In the genomic region with DNA sequence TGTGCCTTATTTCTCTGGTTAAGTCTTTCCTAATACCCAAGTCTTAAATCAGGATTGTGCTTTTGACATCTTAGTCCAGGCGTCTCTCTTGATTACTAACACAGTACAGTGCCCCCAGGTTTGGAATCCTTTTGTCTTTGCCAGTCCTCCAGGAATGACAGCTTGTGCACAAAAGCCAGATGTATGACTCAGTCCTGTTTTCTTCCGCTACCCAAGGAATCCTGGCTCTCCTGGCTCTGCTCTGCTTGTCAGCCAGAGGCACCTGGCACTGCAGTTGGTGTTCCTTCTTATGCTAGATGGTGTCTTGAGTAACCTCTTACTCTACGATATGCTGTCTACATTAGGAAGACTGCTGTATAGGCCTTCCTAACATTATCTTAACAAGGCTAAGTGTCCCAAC, we compare ENCODE assay signal across 16 cellular contexts.
DNase-seq lines count a peak whose midpoint lies in the region; ATAC-seq, FAIRE-seq and TF ChIP-seq lines count a peak whose summit lies in the region.
"Had no signal": no experiment of that assay in that cellular context is flagged by ENCODE, and none has a peak within 500 bp of the region (broad histone marks: within the 10 kb centered on the region; RNA-seq: fewer than 3 reads in every experiment).

No MANE protein-coding gene starts in this region.

- TF ChIP-seq POLR2A in breast epithelium (IDR thresholded peaks at IDR 0.05) = no peak
- TF ChIP-seq POLR2A in gastroesophageal sphincter (IDR thresholded peaks at IDR 0.05) = no peak

- peak overlapping the region; percentile 71 for H3K27ac Mint-ChIP-seq in MCF 10A (ENCODE audit: low read depth, unreplicated experiment)
- H3K27ac Mint-ChIP-seq in activated naive CD8-positive, alpha-beta T cell treated with anti-CD3 and anti-CD28 coated beads, Interleukin-2, amount 50 U/mL, for 24 hours = no peak overlapping the region

- TF ChIP-seq CTCF in MCF 10A (IDR thresholded peaks at IDR 0.05; ENCODE audit: unreplicated experiment) = no peak
- TF ChIP-seq CTCF in breast epithelium (IDR thresholded peaks at IDR 0.05) = no peak
- TF ChIP-seq CTCF in fibroblast of villous mesenchyme (IDR thresholded peaks at IDR 0.05; ENCODE audit: insufficient read depth, low read depth, low read length) = no peak
- no peak for TF ChIP-seq CTCF in gastroesophageal sphincter (IDR thresholded peaks at IDR 0.05)

- no peak overlapping the region for H3K4me3 Mint-ChIP-seq in MCF 10A (ENCODE audit: unreplicated experiment)
- H3K4me3 Mint-ChIP-seq in activated naive CD8-positive, alpha-beta T cell treated with anti-CD3 and anti-CD28 coated beads, Interleukin-2, amount 50 U/mL, for 24 hours = no peak overlapping the region

- no TSS peak for BruUV-seq in MCF 10A (replicated peaks; lab: Mats Ljungman, UMichigan)

- H3K27me3 ChIP-seq in breast epithelium (no peaks in the 10 kb centered on the region), gastroesophageal sphincter (no peaks in the 10 kb centered on the region)
- H3K27me3 ChIP-seq: body of pancreas, neutrophil had no signal

- intact Hi-C loops in MCF 10A (cut with micrococcal nuclease) (no loop called here), breast epithelium (cut with DNase I; ENCODE audit: low total_unique reads) (no loop called here)

- H3K4me1 ChIP-seq in breast epithelium (no peaks in the 10 kb centered on the region), gastroesophageal sphincter (no peaks in the 10 kb centered on the region)

- H3K9me3 Mint-ChIP-seq in MCF 10A (ENCODE audit: unreplicated experiment) = no peaks in the 10 kb centered on the region
- no peaks in the 10 kb centered on the region for H3K9me3 Mint-ChIP-seq in activated naive CD8-positive, alpha-beta T cell treated with anti-CD3 and anti-CD28 coated beads, Interleukin-2, amount 50 U/mL, for 24 hours

- WGBS in gastroesophageal sphincter (ENCODE audit: low coverage in 1 of 2), 2 donors = 60 to 67% methylated on average over 3 of the region's 3 CpGs

- H3K27ac ChIP-seq in breast epithelium = no peak overlapping the region
- no peak overlapping the region for H3K27ac ChIP-seq in gastroesophageal sphincter
- H3K27ac ChIP-seq: 22Rv1, neutrophil, VCaP had no signal

- no peaks in the 10 kb centered on the region for H3K27me3 Mint-ChIP-seq in MCF 10A (ENCODE audit: insufficient read depth, unreplicated experiment)
- H3K27me3 Mint-ChIP-seq in activated naive CD8-positive, alpha-beta T cell treated with anti-CD3 and anti-CD28 coated beads, Interleukin-2, amount 50 U/mL, for 24 hours = no peaks in the 10 kb centered on the region

- no peak for ATAC-seq in activated naive CD8-positive, alpha-beta T cell treated with anti-CD3 and anti-CD28 coated beads, Interleukin-2, amount 50 U/mL, for 24 hours
- no peak for ATAC-seq in gastroesophageal sphincter
- ATAC-seq: body of pancreas; esophagus mucosa; left cardiac atrium; stimulated activated naive CD8-positive, alpha-beta T cell treated with anti-CD3 and anti-CD28 coated beads, Interleukin-15, Interleukin-2, amounts not matched to agents 100 U/mL and 50 U/mL, for 24 hours had no signal

- H3K9me3 ChIP-seq in breast epithelium (peaks cover 0 to under 1% of the 10 kb centered on the region in 2 donors), gastroesophageal sphincter (no peaks in the 10 kb centered on the region)
- H3K9me3 ChIP-seq: body of pancreas, neutrophil had no signal

- peaks cover 33% of the 10 kb centered on the region for H3K4me1 Mint-ChIP-seq in MCF 10A (ENCODE audit: insufficient read depth, unreplicated experiment)
- H3K4me1 Mint-ChIP-seq in activated naive CD8-positive, alpha-beta T cell treated with anti-CD3 and anti-CD28 coated beads, Interleukin-2, amount 50 U/mL, for 24 hours = no peaks in the 10 kb centered on the region

- H3K36me3 ChIP-seq in breast epithelium (no peaks in the 10 kb centered on the region), gastroesophageal sphincter (no peaks in the 10 kb centered on the region)
- H3K36me3 ChIP-seq: neutrophil had no signal

- FAIRE-seq in RCC 7860 (lab: Jason Lieb, UNC) (peak; percentile 92), urothelium cell line (lab: Jason Lieb, UNC) (peak; percentile 77)

- H3K4me3 ChIP-seq in breast epithelium (no peak overlapping the region), fibroblast of villous mesenchyme (ENCODE audit: low read depth, low read length) (no peak overlapping the region), gastroesophageal sphincter (no peak overlapping the region)
- H3K4me3 ChIP-seq: body of pancreas had no signal

- POLR2A ChIA-PET in MCF 10A (lab: Yijun Ruan, JAX) = no interaction called here

- CTCF ChIA-PET in MCF 10A (lab: Yijun Ruan, JAX) = interaction anchor here (0.6 kb wide), 1 partner anchor 1481 kb away, joined by 3 read pairs; no protein-coding TSS in a partner anchor

- no peaks in the 10 kb centered on the region for H3K36me3 Mint-ChIP-seq in MCF 10A (ENCODE audit: insufficient read depth, unreplicated experiment)
- no peaks in the 10 kb centered on the region for H3K36me3 Mint-ChIP-seq in activated naive CD8-positive, alpha-beta T cell treated with anti-CD3 and anti-CD28 coated beads, Interleukin-2, amount 50 U/mL, for 24 hours (ENCODE audit: low read depth)

- DNase-seq in MCF 10A (ENCODE audit: unreplicated experiment) = peak; percentile 89
- DNase-seq in breast epithelium (ENCODE audit: low spot score in 2 of 2) = no peak
- DNase-seq in RCC 7860 (ENCODE audit: low spot score) = peak; percentile 83
- DNase-seq in fibroblast of villous mesenchyme (ENCODE audit: low read depth) = peak; percentile 45
- peak; percentile 52 for DNase-seq in urothelium cell line (ENCODE audit: low spot score)
- DNase-seq in KG1 (lab: John Stamatoyannopoulos, UW) = no peak
- DNase-seq in activated naive CD8-positive, alpha-beta T cell treated with anti-CD3 and anti-CD28 coated beads, Interleukin-2, amount 50 U/mL, for 24 hours = no peak
- DNase-seq: body of pancreas; left cardiac atrium; Right ventricle myocardium superior; stimulated activated naive CD8-positive, alpha-beta T cell treated with anti-CD3 and anti-CD28 coated beads, Interleukin-15, Interleukin-2, amounts not matched to agents 100 U/mL and 50 U/mL, for 24 hours had no signal

- TF ChIP-seq EP300 in gastroesophageal sphincter (IDR thresholded peaks at IDR 0.05) = no peak

Comparison
In these comparisons a context has a peak if more than half of its experiments do, and no peak if none do; other contexts are left out.
1. DNase-seq: peak in MCF 10A (single experiment), RCC 7860 (single experiment), fibroblast of villous mesenchyme (single experiment) and urothelium cell line (single experiment); none in breast epithelium (0 of 2), KG1 (single experiment) and activated naive CD8-positive, alpha-beta T cell treated with anti-CD3 and anti-CD28 coated beads, Interleukin-2, amount 50 U/mL, for 24 hours (single experiment).